ENCODE assay signal across 7 cellular contexts in genomic region chr17:4898927-4899326, GRCh38. TPM values are rescaled to one million over a fixed set of nuclear protein-coding genes. Genes with fewer than 3 reads are reported as not detected.
DNase-seq lines count a peak whose midpoint lies in the region; ATAC-seq and TF ChIP-seq lines count a peak whose summit lies in the region.
"Had no signal": no experiment of that assay in that cellular context is flagged by ENCODE, and none has a peak within 500 bp of the region (broad histone marks: within the 10 kb centered on the region; RNA-seq: fewer than 3 reads in every experiment).

No MANE protein-coding gene starts in this region.

- no peak for DNase-seq in T-helper 1 cell
- DNase-seq in esophagus squamous epithelium (lab: John Stamatoyannopoulos, UW), result no peak
- DNase-seq in stimulated activated naive CD8-positive, alpha-beta T cell treated with anti-CD3 and anti-CD28 coated beads, Interleukin-15, amount 100 ng/mL, for 72 hours, result no peak
- DNase-seq in HFFc6, result no peak

- H3K9me3 Mint-ChIP-seq in T-helper 1 cell treated with Interleukin-12 subunit alpha and Interleukin-12 subunit beta and Interleukin-4 antibody, amounts not matched to agents 30 μg/mL and 1 μg/mL, for 36 hours, result no peaks in the 10 kb centered on the region
- no peaks in the 10 kb centered on the region for H3K9me3 Mint-ChIP-seq in stimulated activated naive CD8-positive, alpha-beta T cell treated with anti-CD3 and anti-CD28 coated beads, Interleukin-15, amount 100 ng/mL, for 72 hours
- H3K9me3 Mint-ChIP-seq in HFFc6, result no peaks in the 10 kb centered on the region

- peaks cover 0 to 20% (median 0%) of the 10 kb centered on the region in 4 donors for H3K27me3 ChIP-seq in esophagus squamous epithelium

- H3K4me3 ChIP-seq in esophagus squamous epithelium, result peak overlapping the region; percentile 24 to 74 (median 52)

- peaks cover 7% of the 10 kb centered on the region for H3K36me3 Mint-ChIP-seq in T-helper 1 cell treated with Interleukin-12 subunit alpha and Interleukin-12 subunit beta and Interleukin-4 antibody, amounts not matched to agents 30 μg/mL and 1 μg/mL, for 36 hours (ENCODE audit: low read depth)
- 0 out of 2 replicates have a peak, but pooled peaks cover 10% of the 10 kb centered on the region for H3K36me3 Mint-ChIP-seq in HFFc6 (ENCODE audit: low read depth)

- H3K27ac ChIP-seq in esophagus squamous epithelium, result peak overlapping the region in 3 of 4 donors; percentile 37 to 58 (median 53)

- peak; percentile 10 for ATAC-seq in stimulated activated naive CD8-positive, alpha-beta T cell treated with anti-CD3 and anti-CD28 coated beads, Interleukin-15, amount 100 ng/mL, for 72 hours
- ATAC-seq in HG03439 (IDR thresholded peaks at IDR 0.05; ENCODE audit: unreplicated experiment), result no peak

- intact Hi-C loops in esophagus squamous epithelium (cut with DNase I), result no loop called here

- no peak for TF ChIP-seq CTCF in esophagus squamous epithelium (IDR thresholded peaks at IDR 0.05)
- no peak for TF ChIP-seq CTCF in HFFc6 (IDR thresholded peaks at IDR 0.05)

- H3K9me3 ChIP-seq in esophagus squamous epithelium, result no peaks in the 10 kb centered on the region

- peaks cover 6% of the 10 kb centered on the region for H3K27me3 Mint-ChIP-seq in T-helper 1 cell treated with Interleukin-12 subunit alpha and Interleukin-12 subunit beta and Interleukin-4 antibody, amounts not matched to agents 30 μg/mL and 1 μg/mL, for 36 hours (ENCODE audit: low read depth)
- no peaks in the 10 kb centered on the region for H3K27me3 Mint-ChIP-seq in stimulated activated naive CD8-positive, alpha-beta T cell treated with anti-CD3 and anti-CD28 coated beads, Interleukin-15, amount 100 ng/mL, for 72 hours
- H3K27me3 Mint-ChIP-seq in HFFc6 (ENCODE audit: insufficient read depth), result peaks cover 5% of the 10 kb centered on the region

- TF ChIP-seq POLR2A in esophagus squamous epithelium (IDR thresholded peaks at IDR 0.05), result no peak

- H3K4me1 Mint-ChIP-seq in T-helper 1 cell treated with Interleukin-12 subunit alpha and Interleukin-12 subunit beta and Interleukin-4 antibody, amounts not matched to agents 30 μg/mL and 1 μg/mL, for 36 hours (ENCODE audit: low read depth), result peaks cover 26% of the 10 kb centered on the region
- peaks cover 50% of the 10 kb centered on the region for H3K4me1 Mint-ChIP-seq in stimulated activated naive CD8-positive, alpha-beta T cell treated with anti-CD3 and anti-CD28 coated beads, Interleukin-15, amount 100 ng/mL, for 72 hours
- H3K4me1 Mint-ChIP-seq in HFFc6 (ENCODE audit: low read depth), result peaks cover 6% of the 10 kb centered on the region; the same call in 1 of the 2 replicates

- WGBS in esophagus squamous epithelium, 2 donors, result no CpG with 5 or more reads among the region's 34 CpGs

- peaks cover 22 to 46% (median 32%) of the 10 kb centered on the region in 3 donors for H3K36me3 ChIP-seq in esophagus squamous epithelium

- H3K27ac Mint-ChIP-seq in T-helper 1 cell treated with Interleukin-12 subunit alpha and Interleukin-12 subunit beta and Interleukin-4 antibody, amounts not matched to agents 30 μg/mL and 1 μg/mL, for 36 hours, result no peak overlapping the region
- H3K27ac Mint-ChIP-seq in stimulated activated naive CD8-positive, alpha-beta T cell treated with anti-CD3 and anti-CD28 coated beads, Interleukin-15, amount 100 ng/mL, for 72 hours, result no peak overlapping the region
- no peak overlapping the region for H3K27ac Mint-ChIP-seq in HFFc6

- H3K4me3 Mint-ChIP-seq in T-helper 1 cell treated with Interleukin-12 subunit alpha and Interleukin-12 subunit beta and Interleukin-4 antibody, amounts not matched to agents 30 μg/mL and 1 μg/mL, for 36 hours, result peak overlapping the region; percentile 63
- peak overlapping the region; percentile 91 to 97 for H3K4me3 Mint-ChIP-seq in stimulated activated naive CD8-positive, alpha-beta T cell treated with anti-CD3 and anti-CD28 coated beads, Interleukin-15, amount 100 ng/mL, for 72 hours
- H3K4me3 Mint-ChIP-seq in HFFc6, result no peak overlapping the region; the same call in 1 of the 2 replicates

- peaks cover 23 to 51% (median 33%) of the 10 kb centered on the region in 3 donors for H3K4me1 ChIP-seq in esophagus squamous epithelium

RNA-seq across cellular contexts. Expression of gene C17orf107, which starts 0.4 kb away (rescaled TPM):
- 1 to 10 TPM in 1 of 4 donors, under 1 TPM in 3; 0.27 to 2.7 (median 0.92) TPM for total RNA-seq in esophagus squamous epithelium
- total RNA-seq in HFFc6 (2021; fragmentation: NEBNext Ultra II Directional; extraction: Animal tissue kit (Norgen Biotek cat#: 25700)), result 1 to 10 TPM in 4 of 6 experiments, under 1 TPM in 2; 0.95 to 1.6 (median 1.4) TPM

RNA-seq across cellular contexts. Expression of gene CHRNE, which starts 4.0 kb away (rescaled TPM):
- under 1 TPM in 1 of 4 donors, not detected in 3; 0.57 TPM for total RNA-seq in esophagus squamous epithelium
- total RNA-seq in HFFc6 (2021; fragmentation: NEBNext Ultra II Directional; extraction: Animal tissue kit (Norgen Biotek cat#: 25700)), result under 1 TPM in 3 of 6 experiments, not detected in 3; 0.07 to 0.15 (median 0.07) TPM
- total RNA-seq: A172 had no signal

RNA-seq across cellular contexts. Expression of gene GP1BA, which starts 33.1 kb away (rescaled TPM):
- not detected for total RNA-seq in esophagus squamous epithelium
- total RNA-seq in HFFc6 (2021; fragmentation: NEBNext Ultra II Directional; extraction: Animal tissue kit (Norgen Biotek cat#: 25700)), result not detected
- total RNA-seq: A172 had no signal

RNA-seq across cellular contexts. Expression of gene SLC25A11, which starts 40.9 kb away (rescaled TPM):
- total RNA-seq in esophagus squamous epithelium, result 10 to 100 TPM; 29.3 to 54.2 (median 42.2) TPM
- total RNA-seq in HFFc6 (2021; fragmentation: NEBNext Ultra II Directional; extraction: Animal tissue kit (Norgen Biotek cat#: 25700)), result 10 to 100 TPM; 61.9 to 78.6 (median 64.4) TPM

RNA-seq across cellular contexts. Expression of gene RNF167, which starts 41.1 kb away (rescaled TPM):
- 10 to 100 TPM; 42.3 to 57.4 (median 54.2) TPM for total RNA-seq in esophagus squamous epithelium
- total RNA-seq in HFFc6 (2021; fragmentation: NEBNext Ultra II Directional; extraction: Animal tissue kit (Norgen Biotek cat#: 25700)), result 100 to 1,000 TPM in 3 of 6 experiments, 10 to 100 TPM in 3; 88.3 to 122 (median 97.6) TPM
